ENCODE assay signal across 1 cellular context in the genomic region with DNA sequence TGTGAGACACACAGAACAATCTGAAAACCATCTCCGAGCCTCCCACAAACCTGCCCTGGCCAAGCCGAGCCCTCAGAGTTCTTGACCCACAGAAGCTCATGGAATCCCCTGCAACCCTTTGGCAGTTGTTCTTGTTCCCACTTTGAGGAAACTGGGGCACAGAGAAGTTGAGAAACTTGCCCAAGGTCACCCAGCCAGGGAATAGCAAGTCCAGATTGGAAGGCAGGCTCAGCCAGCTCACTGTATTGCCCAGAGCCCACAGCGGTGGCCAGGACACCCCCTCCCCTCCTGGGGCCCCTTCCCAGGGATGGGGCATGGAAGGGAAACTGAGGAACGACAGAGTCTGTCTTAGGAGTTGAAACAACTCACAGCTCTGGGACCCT.
TF ChIP-seq lines count a peak whose summit lies in the region.

No MANE protein-coding gene starts in this region.

TF ChIP-seq in WTC11, 78 proteins besides CTCF, POLR2A, EP300 and RAD21 (continued from another document):
- no peak for TF ChIP-seq ZSCAN18 (CRISPR knock-in tag; IDR thresholded peaks at IDR 0.05)
- no peak for TF ChIP-seq IRF1 (CRISPR knock-in tag; IDR thresholded peaks at IDR 0.05)
- no peak for TF ChIP-seq JAZF1 (CRISPR knock-in tag; IDR thresholded peaks at IDR 0.05)
- TF ChIP-seq FOXJ3 (CRISPR knock-in tag; IDR thresholded peaks at IDR 0.05; ENCODE audit: borderline replicate concordance): no peak
- TF ChIP-seq GABPB1 (CRISPR knock-in tag; IDR thresholded peaks at IDR 0.05): no peak
- no peak for TF ChIP-seq AFF4 (CRISPR knock-in tag; IDR thresholded peaks at IDR 0.05; ENCODE audit: borderline replicate concordance)
- no peak for TF ChIP-seq E2F5 (CRISPR knock-in tag; IDR thresholded peaks at IDR 0.05)
